In genomic region chr11:57345555-57346151, GRCh38 we compare ENCODE assay signal across 8 cellular contexts. TPM values are rescaled to one million over a fixed set of nuclear protein-coding genes. Genes with fewer than 3 reads are reported as not detected.
DNase-seq lines count a peak whose midpoint lies in the region; ATAC-seq and TF ChIP-seq lines count a peak whose summit lies in the region.

No MANE protein-coding gene starts in this region.

- H3K27me3 ChIP-seq in SJSA1 (replicated peaks): no peaks in the 10 kb centered on the region

- H3K4me3 ChIP-seq in SJSA1: no peak overlapping the region

- H3K4me1 ChIP-seq in SJSA1 (replicated peaks): no peaks in the 10 kb centered on the region

- DNase-seq in DMS114 treated with DMSO at 0.1 percent for 48 hours (lab: John Stamatoyannopoulos, UW; ENCODE audit: unreplicated experiment) (peak; percentile 44), SJSA1 (ENCODE audit: low read depth in 1 of 2, low spot score in 2 of 2) (peak; percentile 34 to 70), globus pallidus (ENCODE audit: low spot score) (peak; percentile 69), pons (ENCODE audit: low spot score) (peak; percentile 73)
- peak; percentile 31 to 60 (median 53) for DNase-seq in activated naive CD4-positive, alpha-beta T cell (lab: John Stamatoyannopoulos, UW)

- ATAC-seq in GM21576 (IDR thresholded peaks at IDR 0.05; ENCODE audit: unreplicated experiment) (peak; percentile 62), HG03439 (IDR thresholded peaks at IDR 0.05; ENCODE audit: unreplicated experiment) (no peak)

- H3K36me3 ChIP-seq in SJSA1: no peaks in the 10 kb centered on the region

- peak; percentile 75 for TF ChIP-seq CTCF in LNCAP (IDR thresholded peaks at IDR 0.05)

- no peaks in the 10 kb centered on the region for H3K9me3 ChIP-seq in SJSA1 (replicated peaks)

- H3K27ac ChIP-seq in SJSA1: no peak overlapping the region

RNA-seq across cellular contexts. Expression of gene P2RX3, which starts 7.5 kb away (rescaled TPM):
- not detected in 2 replicates for total RNA-seq in SJSA1 (2014; rRNA removed; shearing (Covaris generic))

RNA-seq across cellular contexts. Expression of gene SSRP1, which starts 10.0 kb away (rescaled TPM):
- total RNA-seq in SJSA1 (2014; rRNA removed; shearing (Covaris generic)): 133 and 186 TPM in 2 replicates

RNA-seq across cellular contexts. Expression of gene TNKS1BP1, which starts 20.9 kb away (rescaled TPM):
- total RNA-seq in SJSA1 (2014; rRNA removed; shearing (Covaris generic)): 27.1 and 32.1 TPM in 2 replicates

RNA-seq across cellular contexts. Expression of gene PRG3, which starts 35.3 kb away (rescaled TPM):
- total RNA-seq in SJSA1 (2014; rRNA removed; shearing (Covaris generic)): not detected in 2 replicates

RNA-seq across cellular contexts. Expression of gene PRG2, which starts 44.8 kb away (rescaled TPM):
- total RNA-seq in SJSA1 (2014; rRNA removed; shearing (Covaris generic)): not detected in 2 replicates
